ENCODE assay signal across 1 cellular context in the genomic region with DNA sequence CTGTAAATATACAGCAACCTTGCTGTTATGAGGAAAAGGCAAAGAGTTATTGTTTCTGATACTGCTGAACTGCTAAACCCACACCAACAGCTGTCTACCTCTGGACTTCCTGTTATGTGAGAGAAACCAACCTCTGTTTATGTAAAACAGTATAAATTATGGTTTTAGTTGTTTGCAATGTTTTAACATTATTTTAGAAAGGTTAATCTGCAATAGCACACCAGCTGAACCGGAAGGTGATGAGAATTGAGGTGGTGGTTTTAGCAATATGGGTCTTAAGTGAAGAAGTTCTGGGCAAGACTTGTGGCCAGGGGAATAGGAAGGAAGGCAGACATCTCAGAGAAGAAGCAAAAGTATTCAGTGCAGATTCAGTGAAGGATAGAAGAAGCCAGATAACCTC.
TF ChIP-seq lines count a peak whose summit lies in the region.

No MANE protein-coding gene starts in this region.

TF ChIP-seq in GM12878, 131 proteins besides CTCF, POLR2A, EP300 and RAD21 (continued from another document):
- TF ChIP-seq, protein P1, sequence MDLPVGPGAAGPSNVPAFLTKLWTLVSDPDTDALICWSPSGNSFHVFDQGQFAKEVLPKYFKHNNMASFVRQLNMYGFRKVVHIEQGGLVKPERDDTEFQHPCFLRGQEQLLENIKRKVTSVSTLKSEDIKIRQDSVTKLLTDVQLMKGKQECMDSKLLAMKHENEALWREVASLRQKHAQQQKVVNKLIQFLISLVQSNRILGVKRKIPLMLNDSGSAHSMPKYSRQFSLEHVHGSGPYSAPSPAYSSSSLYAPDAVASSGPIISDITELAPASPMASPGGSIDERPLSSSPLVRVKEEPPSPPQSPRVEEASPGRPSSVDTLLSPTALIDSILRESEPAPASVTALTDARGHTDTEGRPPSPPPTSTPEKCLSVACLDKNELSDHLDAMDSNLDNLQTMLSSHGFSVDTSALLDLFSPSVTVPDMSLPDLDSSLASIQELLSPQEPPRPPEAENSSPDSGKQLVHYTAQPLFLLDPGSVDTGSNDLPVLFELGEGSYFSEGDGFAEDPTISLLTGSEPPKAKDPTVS (IDR thresholded peaks at IDR 0.05; ENCODE audit: low read depth, low read length) = no peak
- 0 out of 2 replicates have a peak, but pooled peaks have one; percentile 30 for TF ChIP-seq TCF12 (IDR thresholded peaks at IDR 0.05; ENCODE audit: low read depth, low read length)
